Comparison of ENCODE assay signal across 8 cellular contexts in the genomic region with DNA sequence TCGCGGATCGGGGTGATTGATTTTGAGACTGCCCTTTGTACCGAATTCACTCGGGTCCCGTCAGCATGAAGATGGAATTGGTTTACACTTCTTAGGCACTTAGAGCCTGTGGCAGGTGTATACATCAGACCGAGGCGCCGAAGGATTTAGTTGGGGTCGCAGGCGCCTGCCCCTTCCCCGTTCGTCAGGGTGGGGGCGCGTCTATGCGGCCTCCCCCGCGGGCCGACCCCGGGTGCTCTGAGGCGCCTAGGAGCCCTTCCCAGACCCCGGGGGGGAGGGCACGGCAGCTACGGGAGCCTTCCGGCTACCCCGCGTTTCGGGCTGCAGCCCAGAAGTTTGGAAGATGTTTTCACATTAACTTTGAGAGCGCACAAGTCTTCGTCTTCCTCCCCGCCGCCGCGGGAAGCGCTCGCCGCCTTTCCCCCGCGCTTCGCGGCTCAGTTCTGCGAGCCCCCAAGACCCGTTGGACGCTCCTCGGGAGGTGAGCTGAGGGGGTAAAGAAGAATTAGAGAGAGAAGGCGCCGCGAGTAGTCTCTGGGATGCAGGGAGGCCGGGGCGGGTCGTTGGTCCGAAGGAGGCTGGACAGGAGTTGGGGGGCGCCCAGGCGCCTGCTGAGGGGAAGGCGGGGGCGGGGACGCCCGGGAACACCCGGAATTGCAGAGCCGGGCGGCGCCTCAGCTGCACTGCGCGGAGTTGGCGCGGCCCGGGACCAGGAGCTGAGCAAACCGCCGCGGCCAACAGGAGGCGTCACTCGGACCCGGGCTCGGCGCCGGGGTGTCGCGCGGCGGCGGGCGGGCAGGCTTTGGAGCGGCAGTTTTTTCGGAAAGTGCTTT. TPM values are rescaled to one million over a fixed set of nuclear protein-coding genes. Genes with fewer than 3 reads are reported as not detected.
DNase-seq lines count a peak whose midpoint lies in the region; ATAC-seq, FAIRE-seq and TF ChIP-seq lines count a peak whose summit lies in the region.

No MANE protein-coding gene starts in this region.

- H3K4me3 ChIP-seq in HUES48 (ENCODE audit: low read depth, low read length) = peak overlapping the region; percentile 95
- peak overlapping the region; percentile 98 for H3K4me3 ChIP-seq in GM12878
- H3K4me3 ChIP-seq in iPS-11a (ENCODE audit: low read depth, low read length) = peak overlapping the region; percentile 82
- H3K4me3 ChIP-seq in sigmoid colon = peak overlapping the region; percentile 59 to 87 (median 82)

- peaks cover 4% of the 10 kb centered on the region for H3K27me3 Mint-ChIP-seq in T-helper 2 cell treated with Interferon-gamma antibody and Interleukin-4, amounts not matched to agents 5 μg/mL and 100 μg/mL, for 36 hours (ENCODE audit: low read depth)

- H3K9me3 ChIP-seq in HUES48 (ENCODE audit: control insufficient read depth, insufficient read depth, low read length) = no peaks in the 10 kb centered on the region
- H3K9me3 ChIP-seq in GM12878 (replicated peaks; ENCODE audit: control insufficient read depth, insufficient read depth, low read length) = no peaks in the 10 kb centered on the region
- no peaks in the 10 kb centered on the region for H3K9me3 ChIP-seq in sigmoid colon

- no peak overlapping the region; the same call in 1 of the 2 replicates for H3K4me2 ChIP-seq in GM12878 (ENCODE audit: control insufficient read depth, insufficient read depth)

- no peak for TF ChIP-seq EP300 in GM12878 (IDR thresholded peaks at IDR 0.05; ENCODE audit: borderline replicate concordance in 1 of 2, control insufficient read depth in 1 of 2, low read depth in 2 of 2, low read length in 2 of 2)
- no peak for TF ChIP-seq EP300 in sigmoid colon (IDR thresholded peaks at IDR 0.05)

- peak; percentile 28 for ATAC-seq in GM12878

- H3K27ac Mint-ChIP-seq in T-helper 2 cell treated with Interferon-gamma antibody and Interleukin-4, amounts not matched to agents 5 μg/mL and 100 μg/mL, for 36 hours = peak overlapping the region; percentile 96

- H3K36me3 Mint-ChIP-seq in T-helper 2 cell treated with Interferon-gamma antibody and Interleukin-4, amounts not matched to agents 5 μg/mL and 100 μg/mL, for 36 hours (ENCODE audit: low read depth) = peaks cover 46% of the 10 kb centered on the region

- peak; percentile 26; the same call in 1 of the 2 replicates for TF ChIP-seq RAD21 in GM12878 (IDR thresholded peaks at IDR 0.05; ENCODE audit: insufficient read depth, low read depth, low read length)

- peaks cover 17% of the 10 kb centered on the region for H3K4me1 ChIP-seq in HUES48 (ENCODE audit: control insufficient read depth, insufficient read depth, low read length)
- peaks cover 4% of the 10 kb centered on the region; the same call in 1 of the 2 replicates for H3K4me1 ChIP-seq in GM12878 (ENCODE audit: control insufficient read depth, insufficient read depth, low read length)
- peaks cover 0 to 46% (median 36%) of the 10 kb centered on the region in 4 donors for H3K4me1 ChIP-seq in sigmoid colon

- H3K36me3 ChIP-seq in HUES48 (ENCODE audit: control insufficient read depth, insufficient read depth, low read length) (peaks cover 22% of the 10 kb centered on the region), GM12878 (ENCODE audit: control insufficient read depth in 2 of 2, insufficient read depth in 2 of 2, low read length in 1 of 2) (peaks cover 3 to 9% of the 10 kb centered on the region in 2 experiments; a peak in 3 of 4 replicates), sigmoid colon (peaks cover 0 to 24% (median 3%) of the 10 kb centered on the region in 4 donors)

- DNase-seq in D721Med (ENCODE audit: insufficient read length, low spot score) (no peak), GM12878 (ENCODE audit: low read depth, low spot score) (no peak), sigmoid colon (peak; percentile 81), LoVo (ENCODE audit: low spot score) (no peak), pons (ENCODE audit: low spot score) (no peak)
- DNase-seq in T-helper 2 cell treated with Interferon-gamma antibody and Interleukin-4, amounts not matched to agents 5 μg/mL and 100 μg/mL, for 36 hours (ENCODE audit: low spot score) = peak; percentile 43

- FAIRE-seq in D721Med (lab: Jason Lieb, UNC) (no peak), GM12878 (lab: Jason Lieb, UNC) (no peak)

- H3K4me3 Mint-ChIP-seq in T-helper 2 cell treated with Interferon-gamma antibody and Interleukin-4, amounts not matched to agents 5 μg/mL and 100 μg/mL, for 36 hours = peak overlapping the region; percentile 92

- H3K9me3 Mint-ChIP-seq in T-helper 2 cell treated with Interferon-gamma antibody and Interleukin-4, amounts not matched to agents 5 μg/mL and 100 μg/mL, for 36 hours = peaks cover 3% of the 10 kb centered on the region

- peak overlapping the region; percentile 90 for H3K27ac ChIP-seq in HUES48 (ENCODE audit: low read depth, low read length)
- H3K27ac ChIP-seq in GM12878 (ENCODE audit: control insufficient read depth, insufficient read depth) = peak overlapping the region; percentile 73
- peak overlapping the region; percentile 96 to 98 (median 98) for H3K27ac ChIP-seq in sigmoid colon

- under 1% methylated on average over 80 of the region's 84 CpGs for WGBS in GM12878 (ENCODE audit: insufficient coverage, insufficient replicate concordance, low lambda C conversion rate, missing lambda C conversion rate)
- WGBS in sigmoid colon, 2 donors = 0 to 1% methylated on average over 84 of the region's 84 CpGs

- intact Hi-C loops in GM12878 (cut with micrococcal nuclease; ENCODE audit: unreplicated experiment) = loop anchor here (1.0 to 2.0 kb wide), 7 partner anchors 120 to 525 kb away; a partner anchor contains a TSS
- intact Hi-C loops in sigmoid colon (cut with DNase I) = loop anchor here (1.0 to 5.0 kb wide), 7 partner anchors 68 to 562 kb away; a partner anchor contains a TSS

- RAD21 ChIA-PET in GM12878 (lab: Charles Lee; ENCODE audit: unreplicated experiment) = interaction anchor here (0.5 to 5.9 kb wide), 23 partner anchors 7 to 635 kb away, joined by 3 to 64 read pairs (median 4); a partner anchor contains a TSS

- H3K27me3 ChIP-seq in HUES48 (ENCODE audit: control insufficient read depth, insufficient read depth, low read length) (peaks cover 6% of the 10 kb centered on the region; the same call in 1 of the 2 replicates), GM12878 (replicated peaks in 1 of 2; ENCODE audit: control insufficient read depth in 2 of 2, insufficient read depth in 2 of 2, low read length in 1 of 2) (no peaks in the 10 kb centered on the region), sigmoid colon (no peaks in the 10 kb centered on the region)

- peaks cover 57% of the 10 kb centered on the region for H3K79me2 ChIP-seq in GM12878 (ENCODE audit: control insufficient read depth, insufficient read depth, low read length)

- no TSS peak for BruUV-seq in GM12878 (replicated peaks; lab: Mats Ljungman, UMichigan)

- TF ChIP-seq POLR2A in GM12878 (IDR thresholded peaks at IDR 0.05; ENCODE audit: low read depth, low read length) = no peak; the same call in 1 of the 2 replicates
- TF ChIP-seq POLR2A in sigmoid colon (IDR thresholded peaks at IDR 0.05) = no peak

- H4K20me1 ChIP-seq in GM12878 (ENCODE audit: control insufficient read depth, insufficient read depth) = peaks cover 3% of the 10 kb centered on the region; the same call in 1 of the 2 replicates

- SMC1A ChIA-PET in GM12878 (lab: Charles Lee; ENCODE audit: uncharacterized antibody, unreplicated experiment) = interaction anchor here (1.0 to 8.9 kb wide), 18 partner anchors 8 to 420 kb away, joined by 3 to 142 read pairs (median 6); a partner anchor contains a TSS

- peaks cover 48% of the 10 kb centered on the region for H3K4me1 Mint-ChIP-seq in T-helper 2 cell treated with Interferon-gamma antibody and Interleukin-4, amounts not matched to agents 5 μg/mL and 100 μg/mL, for 36 hours (ENCODE audit: low read depth)

- POLR2A ChIA-PET in GM12878 (lab: Charles Lee) = interaction anchor here (0.7 to 3.8 kb wide), 17 partner anchors 10 to 486 kb away, joined by 3 to 20 read pairs (median 3); a partner anchor contains a TSS

- peak overlapping the region; percentile 74 for H3K9ac ChIP-seq in HUES48 (ENCODE audit: low read depth, low read length)
- H3K9ac ChIP-seq in GM12878 (ENCODE audit: control insufficient read depth, insufficient read depth, low read length) = peak overlapping the region; percentile 84

- CTCF ChIA-PET in GM12878 (lab: Yijun Ruan, JAX) = interaction anchor here (0.6 to 12.1 kb wide), 21 partner anchors 10 to 763 kb away, joined by 3 to 199 read pairs (median 6); a partner anchor contains a TSS

- no peak overlapping the region; the same call in 1 of the 2 replicates for H2AFZ ChIP-seq in GM12878 (ENCODE audit: control insufficient read depth, low read depth, low read length)

- in situ Hi-C loops in GM12878 (cut with MboI) = loop anchor here (5.0 kb wide), 2 partner anchors 407 to 462 kb away; no protein-coding TSS in a partner anchor

- TF ChIP-seq CTCF in D721Med (IDR thresholded peaks at IDR 0.05; ENCODE audit: insufficient read depth, missing control alignments) = peak; percentile 24
- TF ChIP-seq CTCF in GM12878 (IDR thresholded peaks at IDR 0.05 in 2 of 3, conservative IDR thresholded peaks at IDR 0.05 in 1 of 3; ENCODE audit: control insufficient read depth in 2 of 3, extremely low read depth in 1 of 3, insufficient read depth in 1 of 3, low read depth in 3 of 3, low read length in 3 of 3) = peak in 2 of 3 experiments; percentile 33 to 46; a peak in 4 of 6 replicates
- peak; percentile 5 to 40 (median 32) for TF ChIP-seq CTCF in sigmoid colon (IDR thresholded peaks at IDR 0.05)

TF ChIP-seq in GM12878, 131 proteins besides CTCF, POLR2A, EP300 and RAD21 (continues in another document):
- TF ChIP-seq SMARCA5 (IDR thresholded peaks at IDR 0.05) = peak; percentile 85; the same call in 1 of the 2 replicates

RNA-seq across cellular contexts. Expression of a gene that starts 0.7 kb away (rescaled TPM):
- total RNA-seq in GM12878 (2013; cell fraction: nucleolus; rRNA removed) = 60.0 and 68.9 TPM in 2 replicates
- total RNA-seq in GM12878 (2014; rRNA removed) = 17.8 and 23.4 TPM in 2 replicates
- total RNA-seq in GM12878 (2014; rRNA removed; fragmentation: Illumina TruSeq; extraction: Trizol) = 21.5 TPM in 2 replicates
- 13.8 and 14.8 TPM in 2 replicates for total RNA-seq in GM12878 (2021)
- polyA plus RNA-seq in GM12878 (2011; ENCODE audit: low read depth) = 12.8 TPM
- polyA plus RNA-seq in GM12878 (2011; rRNA removed) = 13.5 and 17.2 TPM in 2 replicates
- 5.4 and 9.3 TPM in 2 replicates for polyA plus RNA-seq in GM12878 (2011; cell fraction: cytosol; rRNA removed)
- polyA plus RNA-seq in GM12878 (2011; cell fraction: nucleus; rRNA removed) = 12.0 and 17.3 TPM in 2 replicates
- 16.9 and 22.4 TPM in 2 replicates for polyA plus RNA-seq in GM12878 (2012)
- 17.8 and 22.1 TPM in 2 replicates for polyA plus RNA-seq in GM12878 (2014; fragmentation: Illumina TruSeq; extraction: Trizol)
- polyA plus RNA-seq in GM12878 (2014; fragmentation: Nextera tagmentation; extraction: Ambion mirVana) = 1 to 10 TPM; 3.2 to 3.3 TPM
- polyA plus RNA-seq in GM12878 (2014; rRNA removed) = 7.6 and 9.3 TPM in 2 replicates
- 1 to 10 TPM; 6.1 to 7.9 TPM for polyA plus RNA-seq in GM12878 (2016; fragmentation: Nextera tagmentation; extraction: Ambion mirVana)
- 17.3 and 21.8 TPM in 2 replicates for polyA minus RNA-seq in GM12878 (2011; rRNA and poly(A)+ RNA removed)
- polyA minus RNA-seq in GM12878 (2011; cell fraction: cytosol; rRNA and poly(A)+ RNA removed) = 6.5 and 7.7 TPM in 2 replicates
- 41.8 and 42.7 TPM in 2 replicates for polyA minus RNA-seq in GM12878 (2011; cell fraction: nucleus; rRNA and poly(A)+ RNA removed)
- 10 to 100 TPM; 25.3 to 42.8 (median 27.0) TPM for total RNA-seq in sigmoid colon
- 10 to 100 TPM; 12.2 to 26.6 (median 18.0) TPM for polyA plus RNA-seq in sigmoid colon

Comparison
In these comparisons a context has a peak if more than half of its experiments do, and no peak if none do; other contexts are left out.
1. DNase-seq: peak in T-helper 2 cell treated with Interferon-gamma antibody and Interleukin-4, amounts not matched to agents 5 μg/mL and 100 μg/mL, for 36 hours (single experiment) and sigmoid colon (single experiment); none in D721Med (single experiment), GM12878 (single experiment), LoVo (single experiment) and pons (single experiment).
2. Peak in every context shown above with its lines, with median percentiles within 50 percentile points of each other: CTCF ChIP-seq, H3K27ac ChIP-seq and H3K4me3 ChIP-seq.